1 cellular context compared by ENCODE assay signal in genomic region chr2:53886406-53887280, GRCh38.
TF ChIP-seq lines count a peak whose summit lies in the region.

No MANE protein-coding gene starts in this region.

TF ChIP-seq in GM23338, 12 proteins besides CTCF, POLR2A, EP300 and RAD21 (continued from another document):
- TF ChIP-seq ZNF462 (CRISPR knock-in tag; IDR thresholded peaks at IDR 0.05) = no peak
- TF ChIP-seq ZNF114 (CRISPR knock-in tag; IDR thresholded peaks at IDR 0.05) = no peak
- TF ChIP-seq STAT1 (IDR thresholded peaks at IDR 0.05; ENCODE audit: unreplicated experiment) = no peak
- TF ChIP-seq REST (IDR thresholded peaks at IDR 0.05; ENCODE audit: unreplicated experiment) = no peak
- no peak for TF ChIP-seq EZH2phosphoT487 (IDR thresholded peaks at IDR 0.05; ENCODE audit: unreplicated experiment)
- no peak for TF ChIP-seq POLR2AphosphoS5 (IDR thresholded peaks at IDR 0.05; ENCODE audit: low read depth)
- TF ChIP-seq ETS1 (IDR thresholded peaks at IDR 0.05) = no peak
- TF ChIP-seq CREB1 (CRISPR knock-in tag; IDR thresholded peaks at IDR 0.05; ENCODE audit: low read depth) = no peak
- TF ChIP-seq JUNB (IDR thresholded peaks at IDR 0.05; ENCODE audit: unreplicated experiment) = no peak
- no peak for TF ChIP-seq NANOG (IDR thresholded peaks at IDR 0.05; ENCODE audit: borderline replicate concordance)
- TF ChIP-seq EZH2 (IDR thresholded peaks at IDR 0.05; ENCODE audit: low read depth, unreplicated experiment) = no peak
TF ChIP-seq in GM23338: peak in this region for 0.
